In the genomic region with DNA sequence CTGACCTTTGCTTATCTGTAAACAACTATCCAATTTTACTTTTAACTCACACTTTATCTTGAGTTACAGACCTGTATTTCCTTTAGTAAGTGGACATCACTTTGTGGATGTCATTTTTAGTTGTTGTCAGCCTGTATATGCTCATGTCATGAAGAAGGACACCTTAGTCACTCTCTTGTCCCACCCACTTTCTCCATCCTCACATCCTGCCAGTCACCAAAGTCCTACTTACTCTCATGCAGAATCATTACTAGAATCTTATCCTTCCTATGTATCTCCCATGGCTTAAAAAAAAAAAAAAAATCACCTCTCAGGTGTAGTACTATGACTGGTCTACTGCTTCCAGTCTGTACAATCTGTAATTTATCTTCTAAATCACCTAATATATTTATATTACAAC, we compare ENCODE assay signal across 20 cellular contexts. TPM values are rescaled to one million over a fixed set of nuclear protein-coding genes. Genes with fewer than 3 reads are reported as not detected.
A peak's percentile ranks its signal among the peaks of the same experiment; 100 is the strongest.
DNase-seq lines count a peak whose midpoint lies in the region; ATAC-seq, FAIRE-seq and TF ChIP-seq lines count a peak whose summit lies in the region.
"Had no signal": no experiment of that assay in that cellular context is flagged by ENCODE, and none has a peak within 500 bp of the region (broad histone marks: within the 10 kb centered on the region; RNA-seq: fewer than 3 reads in every experiment).

No MANE protein-coding gene starts in this region.

- H3K9me1 ChIP-seq in K562 (ENCODE audit: control insufficient read depth, insufficient read depth, low read length), result no peaks in the 10 kb centered on the region

- no peak for TF ChIP-seq RAD21 in K562 (CRISPR knock-in tag; conservative IDR thresholded peaks at IDR 0.05 in 1 of 2, IDR thresholded peaks at IDR 0.05 in 1 of 2)

- no peak for TF ChIP-seq EP300 in K562 (IDR thresholded peaks at IDR 0.05; ENCODE audit: low read length)

- peaks cover 26% of the 10 kb centered on the region for H3K4me1 Mint-ChIP-seq in activated naive CD8-positive, alpha-beta T cell (ENCODE audit: low read depth)
- peaks cover 7% of the 10 kb centered on the region for H3K4me1 Mint-ChIP-seq in activated naive CD8-positive, alpha-beta T cell treated with anti-CD3 and anti-CD28 coated beads for 36 hours
- peaks cover 16% of the 10 kb centered on the region for H3K4me1 Mint-ChIP-seq in stimulated activated effector memory CD8-positive, alpha-beta T cell treated with anti-CD3 and anti-CD28 coated beads, Interleukin-12 subunit alpha, Interleukin-12 subunit beta, amount 100 ng/mL, for 72 hours
- H3K4me1 Mint-ChIP-seq: H9 had no signal

- H3K36me3 Mint-ChIP-seq in activated naive CD8-positive, alpha-beta T cell, result peaks cover 39% of the 10 kb centered on the region
- peaks cover 18% of the 10 kb centered on the region for H3K36me3 Mint-ChIP-seq in activated naive CD8-positive, alpha-beta T cell treated with anti-CD3 and anti-CD28 coated beads for 36 hours
- H3K36me3 Mint-ChIP-seq in stimulated activated effector memory CD8-positive, alpha-beta T cell treated with anti-CD3 and anti-CD28 coated beads, Interleukin-12 subunit alpha, Interleukin-12 subunit beta, amount 100 ng/mL, for 72 hours, result peaks cover 9% of the 10 kb centered on the region

- H3K9ac ChIP-seq in K562 (ENCODE audit: insufficient read depth in 1 of 2, low read depth in 2 of 2, low read length in 2 of 2), result no peak overlapping the region
- H3K9ac ChIP-seq: BLaER1 treated with 17β-estradiol and CSF1 and Interleukin-3, amounts not matched to agents 10 nM and 100 nM had no signal

- peak; percentile 8 for DNase-seq in activated CD4-positive, alpha-beta T cell treated with anti-CD3 and anti-CD28 coated beads for 48 hours
- no peak for DNase-seq in activated CD4-positive, alpha-beta T cell treated with anti-CD3 and anti-CD28 coated beads for 4 hours
- DNase-seq in activated naive CD8-positive, alpha-beta T cell treated with anti-CD3 and anti-CD28 coated beads for 36 hours, result no peak
- peak in 1 of 4 experiments; percentile 11 for DNase-seq in K562 (ENCODE audit: extremely low read depth in 1 of 4, low spot score in 3 of 4)
- DNase-seq in stimulated activated effector memory CD8-positive, alpha-beta T cell treated with anti-CD3 and anti-CD28 coated beads, Interleukin-12 subunit alpha, Interleukin-12 subunit beta, amount 100 ng/mL, for 72 hours (ENCODE audit: low spot score in 2 of 2), result no peak
- DNase-seq in dorsolateral prefrontal cortex, result no peak
- DNase-seq: COR-L47, GF-D8, H9, IMR-90, Kasumi-1, MM.1S, NCI-H1092 treated with DMSO at 0.1 percent for 48 hours, NCI-H2081 treated with DMSO at 0.1 percent for 48 hours, NCI-H2227 treated with DMSO at 0.1 percent for 48 hours, NCI-H524 had no signal

- H3K9me3 Mint-ChIP-seq in activated naive CD8-positive, alpha-beta T cell (ENCODE audit: low read depth), result no peaks in the 10 kb centered on the region
- H3K9me3 Mint-ChIP-seq in activated naive CD8-positive, alpha-beta T cell treated with anti-CD3 and anti-CD28 coated beads for 36 hours, result no peaks in the 10 kb centered on the region
- H3K9me3 Mint-ChIP-seq in stimulated activated effector memory CD8-positive, alpha-beta T cell treated with anti-CD3 and anti-CD28 coated beads, Interleukin-12 subunit alpha, Interleukin-12 subunit beta, amount 100 ng/mL, for 72 hours, result no peaks in the 10 kb centered on the region
- H3K9me3 Mint-ChIP-seq: H9 had no signal

- TF ChIP-seq POLR2A in K562 (conservative IDR thresholded peaks at IDR 0.05), result no peak

- no TSS peak for BruUV-seq in K562 (replicated peaks; lab: Mats Ljungman, UMichigan)

- POLR2A ChIA-PET in K562 (lab: Yijun Ruan, JAX), result no interaction called here

- no peaks in the 10 kb centered on the region for H3K27me3 Mint-ChIP-seq in activated naive CD8-positive, alpha-beta T cell
- H3K27me3 Mint-ChIP-seq in activated naive CD8-positive, alpha-beta T cell treated with anti-CD3 and anti-CD28 coated beads for 36 hours, result no peaks in the 10 kb centered on the region

- no peak overlapping the region for H2AFZ ChIP-seq in K562 (ENCODE audit: low read depth, low read length)

- CTCF ChIA-PET in K562 (lab: Yijun Ruan, JAX; ENCODE audit: low intra/inter-chr PET ratio), result no interaction called here

- ATAC-seq in K562, result no peak
- peak; percentile 68 for ATAC-seq in stimulated activated effector memory CD8-positive, alpha-beta T cell treated with anti-CD3 and anti-CD28 coated beads, Interleukin-12 subunit alpha, Interleukin-12 subunit beta, amount 100 ng/mL, for 72 hours
- no peak for ATAC-seq in HG02642 (IDR thresholded peaks at IDR 0.05; ENCODE audit: poor library complexity, unreplicated experiment)

- no peak overlapping the region for H3K4me3 Mint-ChIP-seq in activated naive CD8-positive, alpha-beta T cell
- H3K4me3 Mint-ChIP-seq in activated naive CD8-positive, alpha-beta T cell treated with anti-CD3 and anti-CD28 coated beads for 36 hours, result no peak overlapping the region
- H3K4me3 Mint-ChIP-seq in stimulated activated effector memory CD8-positive, alpha-beta T cell treated with anti-CD3 and anti-CD28 coated beads, Interleukin-12 subunit alpha, Interleukin-12 subunit beta, amount 100 ng/mL, for 72 hours, result no peak overlapping the region
- H3K4me3 Mint-ChIP-seq: H9 had no signal

- H4K20me1 ChIP-seq in K562 (replicated peaks; ENCODE audit: control insufficient read depth, insufficient read depth, low read length), result no peaks in the 10 kb centered on the region
- H4K20me1 ChIP-seq: BLaER1 treated with 17β-estradiol and CSF1 and Interleukin-3, amounts not matched to agents 10 nM and 100 nM had no signal

- H3K27me3 ChIP-seq in K562 (ENCODE audit: control insufficient read depth in 2 of 2, insufficient read depth in 2 of 2, low read length in 2 of 2) (no peaks in the 10 kb centered on the region), dorsolateral prefrontal cortex (no peaks in the 10 kb centered on the region)
- H3K27me3 ChIP-seq: BLaER1 treated with 17β-estradiol and CSF1 and Interleukin-3, amounts not matched to agents 10 nM and 100 nM had no signal

- H3K4me2 ChIP-seq in K562 (ENCODE audit: insufficient read depth, low read length), result no peak overlapping the region
- H3K4me2 ChIP-seq: BLaER1 treated with 17β-estradiol and CSF1 and Interleukin-3, amounts not matched to agents 10 nM and 100 nM had no signal

- FAIRE-seq in K562 (lab: Jason Lieb, UNC), result peak; percentile 23

- H3K4me1 ChIP-seq in K562 (replicated peaks in 1 of 2; ENCODE audit: control insufficient read depth in 2 of 2, insufficient read depth in 2 of 2, low read length in 2 of 2), result no peaks in the 10 kb centered on the region
- H3K4me1 ChIP-seq: BLaER1 treated with 17β-estradiol and CSF1 and Interleukin-3, amounts not matched to agents 10 nM and 100 nM had no signal

- H3K4me3 ChIP-seq in K562 (no peak overlapping the region), dorsolateral prefrontal cortex (no peak overlapping the region)
- H3K4me3 ChIP-seq: BLaER1 treated with 17β-estradiol and CSF1 and Interleukin-3, amounts not matched to agents 10 nM and 100 nM had no signal

- peak overlapping the region; percentile 72 for H3K27ac Mint-ChIP-seq in activated naive CD8-positive, alpha-beta T cell
- no peak overlapping the region for H3K27ac Mint-ChIP-seq in activated naive CD8-positive, alpha-beta T cell treated with anti-CD3 and anti-CD28 coated beads for 36 hours
- no peak overlapping the region for H3K27ac Mint-ChIP-seq in stimulated activated effector memory CD8-positive, alpha-beta T cell treated with anti-CD3 and anti-CD28 coated beads, Interleukin-12 subunit alpha, Interleukin-12 subunit beta, amount 100 ng/mL, for 72 hours

- H3K36me3 ChIP-seq in K562 (ENCODE audit: control insufficient read depth, insufficient read depth, low read length), result no peaks in the 10 kb centered on the region

- no peaks in the 10 kb centered on the region for H3K79me2 ChIP-seq in K562 (ENCODE audit: control insufficient read depth, insufficient read depth, low read length)

- TF ChIP-seq CTCF in K562 (IDR thresholded peaks at IDR 0.05 in 2 of 3, conservative IDR thresholded peaks at IDR 0.05 in 1 of 3; ENCODE audit: insufficient read depth in 2 of 3, low read depth in 1 of 3, low read length in 3 of 3) (no peak), dorsolateral prefrontal cortex (IDR thresholded peaks at IDR 0.05 in 54 of 56, conservative IDR thresholded peaks at IDR 0.05 in 2 of 56; ENCODE audit: low read depth in 1 of 56, partially characterized antibody in 56 of 56) (no peak)

- intact Hi-C loops in K562 (cut with micrococcal nuclease), result no loop called here
- intact Hi-C loops in dorsolateral prefrontal cortex (cut with DNase I), result no loop called here

- in situ Hi-C loops in K562 (cut with MboI), result no loop called here

- H3K9me3 ChIP-seq in K562 (replicated peaks; ENCODE audit: control insufficient read depth, insufficient read depth, low read depth, low read length), result no peaks in the 10 kb centered on the region
- H3K9me3 ChIP-seq: BLaER1 treated with 17β-estradiol and CSF1 and Interleukin-3, amounts not matched to agents 10 nM and 100 nM had no signal

- H3K27ac ChIP-seq in K562 (ENCODE audit: extremely low read depth, low read depth, low read length), result no peak overlapping the region
- no peak overlapping the region for H3K27ac ChIP-seq in dorsolateral prefrontal cortex
- H3K27ac ChIP-seq: BLaER1 treated with 17β-estradiol and CSF1 and Interleukin-3, amounts not matched to agents 10 nM and 100 nM had no signal

RNA-seq across cellular contexts. Expression of a gene that starts 43.3 kb away (rescaled TPM):
- total RNA-seq in activated naive CD8-positive, alpha-beta T cell treated with anti-CD3 and anti-CD28 coated beads for 36 hours, result 10 to 100 TPM; 16.2 to 16.4 TPM
- 0.83 and 3.3 TPM in 2 replicates for total RNA-seq in K562 (2011; cell fraction: chromatin; rRNA removed; ENCODE audit: low replicate concordance)
- total RNA-seq in K562 (2011; cell fraction: nucleolus; rRNA removed), result 0.17 and 0.53 TPM in 2 replicates
- total RNA-seq in K562 (2011; cell fraction: nucleoplasm; rRNA removed), result 1.4 and 2.3 TPM in 2 replicates
- total RNA-seq in K562 (2014; rRNA removed) (1.1 and 1.5 TPM in 2 replicates), K562 (2014; rRNA removed; fragmentation: Illumina TruSeq; extraction: Trizol) (2.0 and 2.1 TPM in 2 replicates), K562 (2015; rRNA removed; fragmentation: Illumina TruSeq; extraction: Trizol) (1.9 and 2.4 TPM in 2 replicates), K562 (2021) (2.5 and 2.6 TPM in 2 replicates), dorsolateral prefrontal cortex (100 to 1,000 TPM in 100 of 120 experiments, 10 to 100 TPM in 20; 59.6 to 186 (median 116) TPM)
- polyA plus RNA-seq in K562 (2011; rRNA removed) (0.95 and 1.6 TPM in 2 replicates), K562 (2014; fragmentation: Illumina TruSeq; extraction: Trizol) (1.1 and 1.5 TPM in 2 replicates), K562 (2014; fragmentation: Nextera tagmentation; extraction: Ambion mirVana) (under 1 TPM; 0.44 to 0.48 TPM), K562 (2014; rRNA removed) (0.78 and 0.81 TPM in 2 replicates)
- polyA plus RNA-seq in K562 (2011; cell fraction: cytosol; rRNA removed), result 0.09 and 0.63 TPM in 2 replicates
- polyA plus RNA-seq in K562 (2011; cell fraction: nucleus; rRNA removed), result 0.47 and 1.7 TPM in 2 replicates
- polyA plus RNA-seq in K562 (2012), result 1.3 and 1.6 TPM in 2 replicates
- polyA minus RNA-seq in K562 (2011; rRNA and poly(A)+ RNA removed), result 1.6 and 3.4 TPM in 2 replicates
- 0.38 and 0.82 TPM in 2 replicates for polyA minus RNA-seq in K562 (2011; cell fraction: cytosol; rRNA and poly(A)+ RNA removed)
- polyA minus RNA-seq in K562 (2011; cell fraction: nucleus; rRNA and poly(A)+ RNA removed), result 0.81 and 2.8 TPM in 2 replicates
- total RNA-seq: A172 had no signal

Comparison
In these comparisons a context has a peak if more than half of its experiments do, and no peak if none do; other contexts are left out.
1. RNA of a gene that starts 43.3 kb away (total RNA-seq): 59.6 to 186 TPM in dorsolateral prefrontal cortex and 16.2 to 16.4 TPM in activated naive CD8-positive, alpha-beta T cell treated with anti-CD3 and anti-CD28 coated beads for 36 hours; 0.17 to 3.3 TPM in K562; every median in the first group is over 4 times any median in the second.